In the genomic region with DNA sequence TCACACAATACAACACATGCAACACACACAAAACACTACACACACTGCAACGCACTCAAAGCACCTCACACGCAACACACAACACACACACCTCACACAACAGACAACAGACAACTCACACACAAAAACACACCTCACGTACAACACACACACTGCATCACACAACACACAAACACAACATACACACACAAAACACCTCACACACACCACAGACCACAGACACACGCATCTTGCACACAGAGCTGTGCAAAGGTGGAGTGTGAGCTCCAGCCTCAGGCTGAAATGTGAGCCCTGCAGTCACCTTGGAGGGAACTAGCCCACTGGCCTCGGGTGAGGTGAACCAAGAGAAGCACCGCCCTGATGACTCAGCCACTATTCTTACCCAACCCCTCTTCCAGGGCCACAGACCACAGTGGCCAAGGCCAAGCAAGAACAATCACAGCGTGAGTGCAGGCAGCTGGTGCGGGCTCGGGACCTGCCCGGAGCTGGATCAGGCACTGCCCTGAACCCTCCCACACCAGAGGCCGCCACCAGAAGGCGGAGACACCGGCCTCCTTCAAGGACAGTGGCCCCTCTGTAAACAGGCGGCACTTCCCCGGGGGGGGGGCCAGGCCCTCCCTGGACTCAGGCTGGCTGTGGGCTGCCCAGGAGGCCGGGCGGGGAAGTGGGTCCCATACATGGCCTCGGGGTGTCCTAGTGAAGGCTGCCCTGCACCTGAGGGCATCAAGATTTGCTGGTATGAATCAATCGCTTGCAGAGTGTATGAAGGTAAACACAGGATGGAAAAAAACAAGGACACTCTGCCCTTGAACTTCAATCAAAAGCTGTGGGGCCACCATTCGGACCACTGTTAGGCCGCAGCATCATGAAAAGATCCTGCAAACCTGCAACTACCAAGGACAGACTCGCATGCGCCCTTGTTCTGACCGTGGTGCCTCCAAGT, we compare ENCODE assay signal across 8 cellular contexts.
DNase-seq lines count a peak whose midpoint lies in the region; ATAC-seq and TF ChIP-seq lines count a peak whose summit lies in the region.

No MANE protein-coding gene starts in this region.

- no peaks in the 10 kb centered on the region for H3K27me3 ChIP-seq in uterus

- no peaks in the 10 kb centered on the region for H3K79me2 ChIP-seq in OCI-LY7 (ENCODE audit: insufficient read depth, low read depth, low read length)

- peak in 1 of 2 donors; percentile 26 for TF ChIP-seq POLR2A in uterus (IDR thresholded peaks at IDR 0.05)

- POLR2A ChIA-PET in OCI-LY7 (lab: Charles Lee) = no interaction called here

- H3K36me3 ChIP-seq in OCI-LY7 (ENCODE audit: insufficient read depth, low read length) (no peaks in the 10 kb centered on the region), uterus (no peaks in the 10 kb centered on the region)

- no peaks in the 10 kb centered on the region for H3K9me2 ChIP-seq in OCI-LY7 (ENCODE audit: insufficient read depth, low read length)

- H3K9me3 ChIP-seq in OCI-LY7 (ENCODE audit: low read length) (no peaks in the 10 kb centered on the region), uterus (no peaks in the 10 kb centered on the region)

- CTCF ChIA-PET in OCI-LY7 (lab: Charles Lee; ENCODE audit: unreplicated experiment) = no interaction called here

- H3K27ac ChIP-seq in OCI-LY7 (ENCODE audit: low read depth, low read length, poor library complexity, severe bottlenecking) (no peak overlapping the region), uterus (peak overlapping the region; percentile 47 to 75)

- no peak for TF ChIP-seq CTCF in OCI-LY7 (conservative IDR thresholded peaks at IDR 0.05; ENCODE audit: low read length)
- TF ChIP-seq CTCF in uterus (IDR thresholded peaks at IDR 0.05) = no peak

- H2AFZ ChIP-seq in OCI-LY7 (ENCODE audit: low read length) = no peak overlapping the region

- H3K4me3 ChIP-seq in OCI-LY7 (ENCODE audit: low read depth, low read length, poor library complexity, severe bottlenecking) (no peak overlapping the region), uterus (no peak overlapping the region)

- no peaks in the 10 kb centered on the region for H4K20me1 ChIP-seq in OCI-LY7 (ENCODE audit: insufficient read depth, low read length)

- BruUV-seq in OCI-LY7 (replicated peaks; lab: Mats Ljungman, UMichigan) = no TSS peak

- H3K4me2 ChIP-seq in OCI-LY7 (ENCODE audit: low read length) = no peak overlapping the region

- intact Hi-C loops in OCI-LY7 (cut with micrococcal nuclease; ENCODE audit: unreplicated experiment) = no loop called here
- intact Hi-C loops in uterus (cut with DNase I; ENCODE audit: low total_unique reads) = no loop called here

- peak; percentile 85 for ATAC-seq in GM19372 (IDR thresholded peaks at IDR 0.05; ENCODE audit: low read depth, unreplicated experiment)
- ATAC-seq in HG03175 (IDR thresholded peaks at IDR 0.05; ENCODE audit: unreplicated experiment) = peak; percentile 83

- peak; percentile 98 for DNase-seq in DMS53 treated with DMSO at 0.1 percent for 48 hours (lab: John Stamatoyannopoulos, UW; ENCODE audit: unreplicated experiment)
- DNase-seq in OCI-LY7 (ENCODE audit: low spot score) = peak; percentile 18
- peak; percentile 58 for DNase-seq in dermis blood vessel endothelial cell
- DNase-seq in mesenteric fat pad (ENCODE audit: low spot score) = peak; percentile 76
- DNase-seq in uterus = peak; percentile 83 to 87
- no peak for DNase-seq in NCI-H82 treated with DMSO at 0.1 percent for 48 hours (lab: John Stamatoyannopoulos, UW; ENCODE audit: unreplicated experiment)

- peaks cover 34% of the 10 kb centered on the region for H3K4me1 ChIP-seq in OCI-LY7 (ENCODE audit: insufficient read depth, low read length, poor library complexity, severe bottlenecking)
- peaks cover 0 to 3% of the 10 kb centered on the region in 2 donors for H3K4me1 ChIP-seq in uterus
